In the genomic region with DNA sequence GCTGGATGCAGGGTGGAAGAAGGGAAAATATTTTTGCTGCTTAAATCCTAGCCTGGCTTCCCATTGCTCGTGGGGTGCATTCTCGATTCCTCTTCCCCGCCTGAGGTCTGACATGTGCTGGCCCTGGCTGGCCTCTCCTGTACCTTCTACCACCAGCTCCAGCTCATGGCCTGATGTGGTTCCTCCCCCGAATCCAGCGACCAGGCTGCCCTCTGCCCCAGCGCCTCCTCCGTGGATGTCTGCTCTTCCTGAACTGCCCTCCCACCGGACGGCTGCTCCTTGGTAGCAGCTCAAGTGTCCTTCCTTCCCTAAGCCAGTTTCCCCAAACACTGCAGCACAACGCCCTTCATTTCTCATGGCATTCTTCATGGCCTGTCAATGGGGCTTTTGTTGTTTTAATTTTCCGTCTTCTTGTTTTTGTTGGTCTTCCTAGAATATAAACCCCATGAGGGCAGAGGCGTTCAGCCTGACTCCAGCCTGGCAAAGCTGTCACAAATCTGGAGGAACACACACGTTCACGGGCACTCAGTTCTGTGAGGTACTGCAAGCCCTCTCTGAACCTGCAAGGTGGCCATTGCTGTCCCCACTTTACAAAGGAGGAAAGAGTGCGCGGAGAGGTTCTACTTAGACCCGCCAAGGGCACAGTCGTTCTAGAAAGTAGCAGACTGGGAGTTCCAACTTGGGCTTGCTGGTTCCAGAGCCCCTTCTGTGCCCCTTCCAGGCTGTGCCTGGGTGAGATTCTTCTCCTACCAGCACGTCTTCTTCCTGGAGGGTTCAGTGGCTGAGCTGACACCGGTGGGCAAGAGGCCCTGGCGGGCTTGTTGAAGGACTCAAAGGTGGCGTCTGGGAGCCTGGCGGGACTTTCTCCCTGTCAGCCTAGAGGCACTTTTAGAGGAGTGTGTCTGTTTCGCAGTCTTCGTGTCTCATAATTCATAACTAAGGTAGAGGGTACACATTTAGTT, we compare ENCODE assay signal across 9 cellular contexts. TPM values are rescaled to one million over a fixed set of nuclear protein-coding genes. Genes with fewer than 3 reads are reported as not detected.
DNase-seq lines count a peak whose midpoint lies in the region; ATAC-seq, FAIRE-seq and TF ChIP-seq lines count a peak whose summit lies in the region.
"Had no signal": no experiment of that assay in that cellular context is flagged by ENCODE, and none has a peak within 500 bp of the region (broad histone marks: within the 10 kb centered on the region; RNA-seq: fewer than 3 reads in every experiment).

No MANE protein-coding gene starts in this region.

- DNase-seq in activated T-cell treated with anti-CD3 and anti-CD28 coated beads, Interleukin-2, amount 50 U/mL, for 4 hours = no peak
- DNase-seq in activated T-cell treated with anti-CD3 and anti-CD28 coated beads, Interleukin-2, amount 50 U/mL, for 1 hour = no peak
- no peak for DNase-seq in activated CD4-positive, alpha-beta memory T cell treated with anti-CD3 and anti-CD28 coated beads for 36 hours
- no peak for DNase-seq in keratinocyte (ENCODE audit: low read depth, low spot score)
- DNase-seq in thyroid gland = peak; percentile 50 to 55
- DNase-seq in GM13977 (ENCODE audit: low spot score) = no peak
- DNase-seq in D341Med (ENCODE audit: low spot score) = no peak
- no peak for DNase-seq in stimulated activated CD4-positive, alpha-beta T cell treated with anti-CD3 and anti-CD28 coated beads, Interleukin-4, amount 100 ng/mL, for 4 hours
- DNase-seq: foreskin melanocyte had no signal

- no peaks in the 10 kb centered on the region for H3K9me3 Mint-ChIP-seq in activated T-cell treated with anti-CD3 and anti-CD28 coated beads, Interleukin-2, amount 50 U/mL, for 4 hours
- H3K9me3 Mint-ChIP-seq in activated CD4-positive, alpha-beta memory T cell treated with anti-CD3 and anti-CD28 coated beads for 36 hours = no peaks in the 10 kb centered on the region

- TF ChIP-seq CTCF in keratinocyte (optimal IDR thresholded peaks at IDR 0.05 in 1 of 3, IDR thresholded peaks at IDR 0.05 in 1 of 3, conservative IDR thresholded peaks at IDR 0.05 in 1 of 3; ENCODE audit: extremely low read depth in 1 of 3, insufficient read depth in 2 of 3, low read length in 3 of 3) = no peak
- TF ChIP-seq CTCF in thyroid gland (IDR thresholded peaks at IDR 0.05) = no peak
- no peak for TF ChIP-seq CTCF in GM13977 (IDR thresholded peaks at IDR 0.05; ENCODE audit: extremely low read depth, insufficient read depth, missing control alignments)

- H3K36me3 ChIP-seq in keratinocyte (ENCODE audit: control insufficient read depth in 2 of 2, extremely low read depth in 1 of 2, insufficient read depth in 2 of 2, low read length in 2 of 2) (no peaks in the 10 kb centered on the region), thyroid gland (no peaks in the 10 kb centered on the region)

- no peaks in the 10 kb centered on the region for H3K36me3 Mint-ChIP-seq in activated T-cell treated with anti-CD3 and anti-CD28 coated beads, Interleukin-2, amount 50 U/mL, for 4 hours (ENCODE audit: insufficient read depth)
- no peaks in the 10 kb centered on the region for H3K36me3 Mint-ChIP-seq in activated CD4-positive, alpha-beta memory T cell treated with anti-CD3 and anti-CD28 coated beads for 36 hours

- 75 to 84% methylated on average over 24 to 25 of the region's 25 CpGs for WGBS in thyroid gland, 2 donors

- in situ Hi-C loops in GM13977 (cut with MboI; ENCODE audit: low pct_unique_long_range_greater_than_20kb, low sequenced_read_pairs, unreplicated experiment) = no loop called here

- POLR2A ChIA-PET in activated CD4-positive, alpha-beta memory T cell treated with anti-CD3 and anti-CD28 coated beads for 36 hours (lab: Charles Lee) = interaction anchor here (1.3 kb wide), 1 partner anchor 39 kb away, joined by 5 read pairs; the partner anchor contains the start of gene C11orf24

- intact Hi-C loops in activated CD4-positive, alpha-beta memory T cell treated with anti-CD3 and anti-CD28 coated beads for 36 hours (cut with micrococcal nuclease) = no loop called here
- intact Hi-C loops in thyroid gland (cut with DNase I) = loop anchor here (5.0 kb wide), 1 partner anchor 71 kb away; no protein-coding TSS in a partner anchor

- no peaks in the 10 kb centered on the region for H4K20me1 ChIP-seq in keratinocyte (ENCODE audit: control insufficient read depth, extremely low read depth, insufficient read depth, low read length)

- no peak for FAIRE-seq in keratinocyte (lab: Jason Lieb, UNC)

- no peak overlapping the region for H2AFZ ChIP-seq in keratinocyte (ENCODE audit: control insufficient read depth, low read length)

- CTCF ChIA-PET in activated CD4-positive, alpha-beta memory T cell treated with anti-CD3 and anti-CD28 coated beads for 36 hours (lab: Charles Lee) = interaction anchor here (0.6 to 1.3 kb wide), 6 partner anchors 9 to 532 kb away, joined by 3 to 4 read pairs (median 4); no protein-coding TSS in a partner anchor

- no peaks in the 10 kb centered on the region for H3K9me1 ChIP-seq in keratinocyte (ENCODE audit: control insufficient read depth, extremely low read depth, insufficient read depth, low read length)

- no peaks in the 10 kb centered on the region for H3K27me3 ChIP-seq in keratinocyte (ENCODE audit: control insufficient read depth, extremely low read depth, insufficient read depth, low read length)
- H3K27me3 ChIP-seq in thyroid gland = no peaks in the 10 kb centered on the region

- no peak for TF ChIP-seq POLR2A in thyroid gland (IDR thresholded peaks at IDR 0.05)

- H3K4me2 ChIP-seq in keratinocyte (ENCODE audit: control insufficient read depth, extremely low read depth, insufficient read depth, low read depth, low read length) = peak overlapping the region; percentile 20

- no peak for ATAC-seq in activated T-cell treated with anti-CD3 and anti-CD28 coated beads, Interleukin-2, amount 50 U/mL, for 4 hours

- no peak overlapping the region for H3K27ac Mint-ChIP-seq in activated CD4-positive, alpha-beta memory T cell treated with anti-CD3 and anti-CD28 coated beads for 36 hours

- peaks cover 12% of the 10 kb centered on the region for H3K4me1 Mint-ChIP-seq in activated T-cell treated with anti-CD3 and anti-CD28 coated beads, Interleukin-2, amount 50 U/mL, for 4 hours (ENCODE audit: low read depth)
- peaks cover 7% of the 10 kb centered on the region for H3K4me1 Mint-ChIP-seq in activated CD4-positive, alpha-beta memory T cell treated with anti-CD3 and anti-CD28 coated beads for 36 hours (ENCODE audit: low read depth)

- H3K9me3 ChIP-seq in keratinocyte (ENCODE audit: control insufficient read depth, low read depth, low read length) (no peaks in the 10 kb centered on the region), thyroid gland (no peaks in the 10 kb centered on the region)

- H3K27ac ChIP-seq in keratinocyte (ENCODE audit: control insufficient read depth, insufficient read depth, low read length) (no peak overlapping the region), thyroid gland (peak overlapping the region in 2 of 3 donors; percentile 78 to 79)

- H3K9ac ChIP-seq in keratinocyte (ENCODE audit: control insufficient read depth, extremely low read depth, insufficient read depth, low read length) = no peak overlapping the region

- H3K27me3 Mint-ChIP-seq in activated T-cell treated with anti-CD3 and anti-CD28 coated beads, Interleukin-2, amount 50 U/mL, for 4 hours (ENCODE audit: low read depth) = peaks cover 8% of the 10 kb centered on the region
- peaks cover 5% of the 10 kb centered on the region for H3K27me3 Mint-ChIP-seq in activated CD4-positive, alpha-beta memory T cell treated with anti-CD3 and anti-CD28 coated beads for 36 hours

- H3K4me3 Mint-ChIP-seq in activated T-cell treated with anti-CD3 and anti-CD28 coated beads, Interleukin-2, amount 50 U/mL, for 4 hours = peak overlapping the region; percentile 65
- H3K4me3 Mint-ChIP-seq in activated CD4-positive, alpha-beta memory T cell treated with anti-CD3 and anti-CD28 coated beads for 36 hours = peak overlapping the region; percentile 55

- H3K4me1 ChIP-seq in keratinocyte (ENCODE audit: control insufficient read depth, extremely low read depth, insufficient read depth, low read length) = peaks cover 25% of the 10 kb centered on the region
- peaks cover 29 to 31% of the 10 kb centered on the region in 2 donors for H3K4me1 ChIP-seq in thyroid gland

- dilution Hi-C loops in keratinocyte (cut with MboI; ENCODE audit: extremely low pct_ligation_motif_present, low sequenced_read_pairs) = no loop called here

- H3K4me3 ChIP-seq in keratinocyte (ENCODE audit: control insufficient read depth in 2 of 3, extremely low read depth in 1 of 3, insufficient read depth in 2 of 3, low read depth in 1 of 3, low read length in 3 of 3) (peak overlapping the region in 1 of 3 experiments; percentile 40), thyroid gland (replicated peaks in 1 of 3) (no peak overlapping the region)

- peaks cover 33% of the 10 kb centered on the region for H3K79me2 ChIP-seq in keratinocyte (ENCODE audit: control insufficient read depth, insufficient read depth, low read length)

RNA-seq across cellular contexts. Expression of gene LRP5, which starts 1.0 kb away (rescaled TPM):
- total RNA-seq in activated T-cell treated with anti-CD3 and anti-CD28 coated beads, Interleukin-2, amount 50 U/mL, for 4 hours = 1 to 10 TPM; 7.7 to 8.5 (median 7.9) TPM
- total RNA-seq in activated CD4-positive, alpha-beta memory T cell treated with anti-CD3 and anti-CD28 coated beads for 36 hours = 1 to 10 TPM; 6.1 to 7.6 TPM
- polyA plus RNA-seq in keratinocyte = 6.6 to 8.6 TPM (median 8.0 TPM) in 3 replicates
- 13.1 TPM for polyA plus RNA-seq in keratinocyte (2011; ENCODE audit: low read depth)
- 2.2 and 7.4 TPM in 2 replicates for polyA plus RNA-seq in keratinocyte (2011; cell fraction: cytosol; rRNA removed)
- polyA plus RNA-seq in keratinocyte (2011; cell fraction: nucleus; rRNA removed) = 15.3 and 24.0 TPM in 2 replicates
- polyA plus RNA-seq in keratinocyte (2012; ENCODE audit: low replicate concordance) = 11.8 and 23.0 TPM in 2 replicates
- polyA minus RNA-seq in keratinocyte = 16.9 to 44.7 TPM (median 20.8 TPM) in 3 replicates
- polyA minus RNA-seq in keratinocyte (2011; cell fraction: cytosol; rRNA and poly(A)+ RNA removed) = 23.6 TPM
- 41.5 and 46.4 TPM in 2 replicates for polyA minus RNA-seq in keratinocyte (2011; cell fraction: nucleus; rRNA and poly(A)+ RNA removed)
- 10 to 100 TPM; 45.8 to 75.5 (median 54.3) TPM for total RNA-seq in thyroid gland

RNA-seq across cellular contexts. Expression of gene C11orf24, which starts 39.7 kb away (rescaled TPM):
- 10 to 100 TPM; 46.8 to 49.2 (median 47.3) TPM for total RNA-seq in activated T-cell treated with anti-CD3 and anti-CD28 coated beads, Interleukin-2, amount 50 U/mL, for 4 hours
- total RNA-seq in activated CD4-positive, alpha-beta memory T cell treated with anti-CD3 and anti-CD28 coated beads for 36 hours = 10 to 100 TPM; 28.0 to 28.9 TPM
- polyA plus RNA-seq in keratinocyte = 28.4 to 32.8 TPM (median 32.2 TPM) in 3 replicates
- polyA plus RNA-seq in keratinocyte (2011; ENCODE audit: low read depth) = 16.8 TPM
- polyA plus RNA-seq in keratinocyte (2011; cell fraction: cytosol; rRNA removed) = 32.0 and 57.2 TPM in 2 replicates
- 41.0 and 60.0 TPM in 2 replicates for polyA plus RNA-seq in keratinocyte (2011; cell fraction: nucleus; rRNA removed)
- polyA plus RNA-seq in keratinocyte (2012; ENCODE audit: low replicate concordance) = 20.5 and 46.5 TPM in 2 replicates
- polyA minus RNA-seq in keratinocyte = 33.7 to 96.8 TPM (median 35.7 TPM) in 3 replicates
- polyA minus RNA-seq in keratinocyte (2011; cell fraction: cytosol; rRNA and poly(A)+ RNA removed) = 64.5 TPM
- polyA minus RNA-seq in keratinocyte (2011; cell fraction: nucleus; rRNA and poly(A)+ RNA removed) = 39.7 and 43.0 TPM in 2 replicates
- 10 to 100 TPM; 12.4 to 28.3 (median 24.4) TPM for total RNA-seq in thyroid gland

Comparison
In these comparisons a context has a peak if more than half of its experiments do, and no peak if none do; other contexts are left out.
1. DNase-seq: peak in thyroid gland (2 of 2); none in activated T-cell treated with anti-CD3 and anti-CD28 coated beads, Interleukin-2, amount 50 U/mL, for 4 hours (single experiment), activated T-cell treated with anti-CD3 and anti-CD28 coated beads, Interleukin-2, amount 50 U/mL, for 1 hour (single experiment), activated CD4-positive, alpha-beta memory T cell treated with anti-CD3 and anti-CD28 coated beads for 36 hours (single experiment), keratinocyte (single experiment), GM13977 (single experiment), D341Med (single experiment) and stimulated activated CD4-positive, alpha-beta T cell treated with anti-CD3 and anti-CD28 coated beads, Interleukin-4, amount 100 ng/mL, for 4 hours (0 of 2).
2. RNA of gene LRP5, which starts 1.0 kb away (total RNA-seq): 45.8 to 75.5 TPM in thyroid gland; 7.7 to 8.5 TPM in activated T-cell treated with anti-CD3 and anti-CD28 coated beads, Interleukin-2, amount 50 U/mL, for 4 hours and 6.1 to 7.6 TPM in activated CD4-positive, alpha-beta memory T cell treated with anti-CD3 and anti-CD28 coated beads for 36 hours; every median in the first group is over 4 times any median in the second.